ENCODE assay signal across 1 cellular context in the genomic region with DNA sequence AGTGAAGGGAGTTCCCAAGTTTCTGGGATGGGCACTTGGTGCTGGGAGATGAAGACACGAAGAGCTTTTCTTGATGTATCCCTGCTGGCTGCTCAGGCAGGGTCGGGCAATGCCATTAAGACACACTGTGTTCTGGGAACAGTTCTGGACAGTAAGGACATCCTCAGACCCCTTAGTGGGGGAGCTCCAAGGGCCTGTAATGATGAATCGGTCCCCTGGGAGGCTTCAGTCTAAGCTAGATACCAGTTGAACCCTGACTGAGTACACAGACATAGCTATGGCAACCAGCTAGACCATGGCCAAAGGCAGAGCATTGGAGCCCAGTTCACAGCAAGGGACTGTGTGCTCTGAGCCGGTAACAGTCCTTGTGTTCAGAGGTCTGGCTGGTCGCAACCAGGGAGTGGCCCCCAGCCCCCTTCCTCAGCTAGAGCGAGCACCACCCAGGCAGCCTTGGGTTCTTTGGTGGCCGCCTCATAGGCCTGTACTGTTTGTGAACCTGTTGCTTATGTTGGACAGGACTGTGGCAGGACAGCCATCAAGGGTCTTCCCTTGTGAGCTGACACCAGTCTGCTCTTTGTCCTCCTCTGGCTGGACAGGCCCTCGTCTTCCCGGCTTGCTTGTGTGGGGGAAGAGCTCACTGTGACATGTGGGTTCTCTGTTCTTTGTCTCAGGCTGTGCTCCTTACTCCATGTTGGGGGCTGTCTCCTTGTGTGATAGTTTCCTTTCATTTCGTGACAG.
TF ChIP-seq lines count a peak whose summit lies in the region.

No MANE protein-coding gene starts in this region.

TF ChIP-seq in HCT116, 20 proteins besides CTCF, POLR2A, EP300 and RAD21 (continued from another document):
- no peak for TF ChIP-seq FOSL1 (IDR thresholded peaks at IDR 0.05; ENCODE audit: low read depth)
